11 cellular contexts compared by ENCODE assay signal in genomic region chr1:21511579-21512522, GRCh38. TPM values are rescaled to one million over a fixed set of nuclear protein-coding genes. Genes with fewer than 3 reads are reported as not detected.
A peak's percentile ranks its signal among the peaks of the same experiment; 100 is the strongest.
DNase-seq lines count a peak whose midpoint lies in the region; ATAC-seq and TF ChIP-seq lines count a peak whose summit lies in the region.
"Had no signal": no experiment of that assay in that cellular context is flagged by ENCODE, and none has a peak within 500 bp of the region (broad histone marks: within the 10 kb centered on the region; RNA-seq: fewer than 3 reads in every experiment).

No MANE protein-coding gene starts in this region.

- TF ChIP-seq CTCF in BJ (IDR thresholded peaks at IDR 0.05; ENCODE audit: insufficient read depth, low read depth, low read length) (no peak), SU-DHL-6 (IDR thresholded peaks at IDR 0.05; ENCODE audit: insufficient read depth, low read length, poor library complexity, severe bottlenecking) (no peak), foreskin keratinocyte (conservative IDR thresholded peaks at IDR 0.05) (no peak)

- H3K36me3 ChIP-seq in BJ (ENCODE audit: control insufficient read depth, insufficient read depth, low read length) (no peaks in the 10 kb centered on the region), SU-DHL-6 (ENCODE audit: low read length) (no peaks in the 10 kb centered on the region)
- H3K36me3 ChIP-seq: ascending aorta had no signal

- DNase-seq in BJ (ENCODE audit: low read depth) (peak; percentile 90), glomerular visceral epithelial cell (ENCODE audit: extremely low spot score) (peak; percentile 85), pons (ENCODE audit: low spot score) (peak; percentile 17), foreskin keratinocyte (no peak), SW480 (ENCODE audit: low spot score) (no peak)
- no peak for DNase-seq in activated T-cell treated with anti-CD3 and anti-CD28 coated beads, Interleukin-2, amount 50 U/mL, for 48 hours
- DNase-seq: DMS 273 treated with DMSO at 0.1 percent for 48 hours had no signal

- peak overlapping the region; percentile 65 for H3K4me2 ChIP-seq in SU-DHL-6 (ENCODE audit: low read depth, low read length, poor library complexity, severe bottlenecking)

- CTCF ChIA-PET in BJ (lab: Yijun Ruan, JAX), result interaction anchor here (0.6 to 7.7 kb wide), 20 partner anchors 12 to 510 kb away, joined by 3 to 69 read pairs (median 4); no protein-coding TSS in a partner anchor

- H3K27me3 ChIP-seq in BJ (ENCODE audit: control insufficient read depth, insufficient read depth, low read length), result peaks cover 17% of the 10 kb centered on the region
- no peaks in the 10 kb centered on the region for H3K27me3 ChIP-seq in SU-DHL-6 (ENCODE audit: low read length)
- H3K27me3 ChIP-seq in foreskin keratinocyte, result peaks cover 60% of the 10 kb centered on the region

- H3K9me2 ChIP-seq in SU-DHL-6 (replicated peaks; ENCODE audit: insufficient read depth, low read length), result no peaks in the 10 kb centered on the region

- peaks cover 36% of the 10 kb centered on the region for H3F3A ChIP-seq in SU-DHL-6 (ENCODE audit: insufficient read depth)

- no peak overlapping the region for H3K4me3 ChIP-seq in BJ (ENCODE audit: low read depth, low read length)
- H3K4me3 ChIP-seq in SU-DHL-6 (ENCODE audit: insufficient read depth, low read length, poor library complexity, severe bottlenecking), result no peak overlapping the region
- H3K4me3 ChIP-seq: ascending aorta had no signal

- H3K9me3 ChIP-seq in SU-DHL-6 (ENCODE audit: insufficient read depth, low read length), result no peaks in the 10 kb centered on the region
- H3K9me3 ChIP-seq: ascending aorta had no signal

- POLR2A ChIA-PET in BJ (lab: Charles Lee), result no interaction called here

- no peak overlapping the region for H3K9ac ChIP-seq in SU-DHL-6 (ENCODE audit: low read length)

- peaks cover 16% of the 10 kb centered on the region for H3K79me2 ChIP-seq in SU-DHL-6 (ENCODE audit: insufficient read depth, low read length)

- H4K20me1 ChIP-seq in SU-DHL-6 (ENCODE audit: low read depth, low read length), result no peaks in the 10 kb centered on the region

- H3K27ac ChIP-seq in SU-DHL-6 (ENCODE audit: low read depth, low read length) (peak overlapping the region; percentile 98), foreskin keratinocyte (no peak overlapping the region)
- H3K27ac ChIP-seq: ascending aorta had no signal

- no peak overlapping the region for H2AFZ ChIP-seq in SU-DHL-6 (ENCODE audit: low read depth, low read length, severe bottlenecking)

- no peaks in the 10 kb centered on the region for H3K4me1 ChIP-seq in foreskin keratinocyte

- ATAC-seq in foreskin keratinocyte, result no peak
- ATAC-seq in HG03354 (IDR thresholded peaks at IDR 0.05; ENCODE audit: poor library complexity, severe bottlenecking, unreplicated experiment), result no peak

RNA-seq across cellular contexts. Expression of gene ALPL, which starts 2.6 kb away (rescaled TPM):
- polyA plus RNA-seq in BJ (2011; rRNA removed) (0.28 and 0.45 TPM in 2 replicates), foreskin keratinocyte (2.2 TPM in 1 of 2 replicates, not detected in the other)
- polyA minus RNA-seq in BJ (2011; rRNA and poly(A)+ RNA removed), result 0.14 and 0.15 TPM in 2 replicates
- total RNA-seq in foreskin keratinocyte, result 1.2 TPM in 1 of 2 replicates, not detected in the other
- polyA plus RNA-seq: keratinocyte had no signal

Comparison
In these comparisons a context has a peak if more than half of its experiments do, and no peak if none do; other contexts are left out.
1. DNase-seq: peak in BJ (single experiment), glomerular visceral epithelial cell (single experiment) and pons (single experiment); none in foreskin keratinocyte (0 of 2), activated T-cell treated with anti-CD3 and anti-CD28 coated beads, Interleukin-2, amount 50 U/mL, for 48 hours (0 of 2) and SW480 (single experiment).